In genomic region chr12:10826258-10826657, GRCh38 we compare ENCODE assay signal across 35 cellular contexts. TPM values are rescaled to one million over a fixed set of nuclear protein-coding genes. Genes with fewer than 3 reads are reported as not detected.
"Had no signal": no experiment of that assay in that cellular context is flagged by ENCODE, and none has a peak within 500 bp of the region (broad histone marks: within the 10 kb centered on the region; RNA-seq: fewer than 3 reads in every experiment).

A gene with protein sequence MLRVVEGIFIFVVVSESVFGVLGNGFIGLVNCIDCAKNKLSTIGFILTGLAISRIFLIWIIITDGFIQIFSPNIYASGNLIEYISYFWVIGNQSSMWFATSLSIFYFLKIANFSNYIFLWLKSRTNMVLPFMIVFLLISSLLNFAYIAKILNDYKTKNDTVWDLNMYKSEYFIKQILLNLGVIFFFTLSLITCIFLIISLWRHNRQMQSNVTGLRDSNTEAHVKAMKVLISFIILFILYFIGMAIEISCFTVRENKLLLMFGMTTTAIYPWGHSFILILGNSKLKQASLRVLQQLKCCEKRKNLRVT (minus strand): TSS chr12:10826358. CDS start chr12:10826269, 89 bp downstream.

- H3K4me2 ChIP-seq: KMS-11 had no signal

- H3K27me3 ChIP-seq: MG63 had no signal

- H3K27ac ChIP-seq: KMS-11 had no signal

- H3K4me3 ChIP-seq: MG63 had no signal

- H3K36me3 ChIP-seq: MG63 had no signal

- H3K9me3 ChIP-seq: MG63 had no signal

- DNase-seq: Karpas-422, Kasumi-1, KG1, MG63, MM.1S, MV-4-11, NCI-H1048, NCI-H1092, NCI-H1092 treated with DMSO at 0.1 percent for 48 hours, NCI-H1105, NCI-H1105 treated with DMSO at 0.1 percent for 48 hours, NCI-H1417, NCI-H1417 treated with DMSO at 0.1 percent for 48 hours, NCI-H1436, NCI-H1436 treated with DMSO at 0.1 percent for 48 hours, NCI-H146, NCI-H1694, NCI-H1694 treated with DMSO at 0.1 percent for 48 hours, NCI-H187, NCI-H187 treated with DMSO at 0.1 percent for 48 hours, NCI-H1930, NCI-H2029, NCI-H2029 treated with DMSO at 0.1 percent for 48 hours, NCI-H2081, NCI-H2081 treated with DMSO at 0.1 percent for 48 hours, NCI-H2107, NCI-H2171, NCI-H2171 treated with DMSO at 0.1 percent for 48 hours, NCI-H2227 treated with DMSO at 0.1 percent for 48 hours, NCI-H226, NCI-H345, NCI-H446, NCI-H446 treated with DMSO at 0.1 percent for 48 hours had no signal

- H3K9ac ChIP-seq: KMS-11 had no signal

RNA-seq across cellular contexts. Expression of the gene that starts here (rescaled TPM):
- total RNA-seq: M059J had no signal
